26 cellular contexts compared by ENCODE assay signal in the genomic region with DNA sequence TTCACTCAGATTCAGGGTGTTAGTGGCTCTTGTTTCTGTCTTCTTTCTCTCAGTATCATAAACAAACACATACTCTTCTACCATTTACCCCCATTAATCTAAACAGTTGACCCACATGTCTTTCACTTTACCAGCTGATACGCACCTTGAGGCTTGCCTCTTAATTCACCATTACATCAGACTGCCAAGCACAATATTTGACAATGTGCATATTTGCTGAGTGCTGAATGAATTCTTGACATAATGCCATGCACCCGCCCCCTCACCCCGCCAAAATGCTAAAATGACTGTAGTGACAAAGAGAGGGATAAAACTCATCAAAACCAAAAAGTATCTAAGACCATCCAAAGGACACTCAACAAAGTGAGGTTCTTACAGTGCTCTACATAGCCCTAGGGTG. TPM values are rescaled to one million over a fixed set of nuclear protein-coding genes. Genes with fewer than 3 reads are reported as not detected.
DNase-seq lines count a peak whose midpoint lies in the region; ATAC-seq lines count a peak whose summit lies in the region.
"Had no signal": no experiment of that assay in that cellular context is flagged by ENCODE, and none has a peak within 500 bp of the region (broad histone marks: within the 10 kb centered on the region; RNA-seq: fewer than 3 reads in every experiment).

No MANE protein-coding gene starts in this region.

- H3K27me3 Mint-ChIP-seq in activated CD4-positive, alpha-beta memory T cell treated with anti-CD3 and anti-CD28 coated beads for 36 hours = no peaks in the 10 kb centered on the region
- H3K27me3 Mint-ChIP-seq in activated CD4-positive, alpha-beta memory T cell treated with anti-CD3 and anti-CD28 coated beads, Interleukin-2, amount 10 ng/mL, durations not matched to agents 7 days and 5 days = no peaks in the 10 kb centered on the region
- H3K27me3 Mint-ChIP-seq in central memory CD8-positive, alpha-beta T cell = no peaks in the 10 kb centered on the region

- peaks cover 30% of the 10 kb centered on the region for H3K36me3 Mint-ChIP-seq in activated CD4-positive, alpha-beta memory T cell treated with anti-CD3 and anti-CD28 coated beads for 36 hours
- H3K36me3 Mint-ChIP-seq in activated CD4-positive, alpha-beta memory T cell treated with anti-CD3 and anti-CD28 coated beads, Interleukin-2, amount 10 ng/mL, durations not matched to agents 7 days and 5 days (ENCODE audit: low read depth) = peaks cover 36% of the 10 kb centered on the region
- H3K36me3 Mint-ChIP-seq in central memory CD8-positive, alpha-beta T cell (ENCODE audit: insufficient read depth) = peaks cover 27% of the 10 kb centered on the region

- CTCF ChIA-PET in activated CD4-positive, alpha-beta memory T cell treated with anti-CD3 and anti-CD28 coated beads for 36 hours (lab: Charles Lee) = interaction anchor here (1.2 kb wide), 1 partner anchor 78 kb away, joined by 3 read pairs; no protein-coding TSS in a partner anchor
- CTCF ChIA-PET in activated CD4-positive, alpha-beta memory T cell treated with anti-CD3 and anti-CD28 coated beads, Interleukin-2, amount 10 ng/mL, durations not matched to agents 7 days and 5 days (lab: Charles Lee) = no interaction called here

- H3K9me3 Mint-ChIP-seq in activated CD4-positive, alpha-beta memory T cell treated with anti-CD3 and anti-CD28 coated beads for 36 hours = no peaks in the 10 kb centered on the region
- no peaks in the 10 kb centered on the region for H3K9me3 Mint-ChIP-seq in activated CD4-positive, alpha-beta memory T cell treated with anti-CD3 and anti-CD28 coated beads, Interleukin-2, amount 10 ng/mL, durations not matched to agents 7 days and 5 days
- H3K9me3 Mint-ChIP-seq in central memory CD8-positive, alpha-beta T cell = no peaks in the 10 kb centered on the region
- H3K9me3 Mint-ChIP-seq: H9, neural crest cell had no signal

- ATAC-seq in central memory CD8-positive, alpha-beta T cell (replicated peaks; ENCODE audit: extremely low read depth, poor library complexity, severe bottlenecking) = no peak
- no peak for ATAC-seq in GM19035 (IDR thresholded peaks at IDR 0.05; ENCODE audit: unreplicated experiment)
- ATAC-seq: A549, Right ventricle myocardium inferior had no signal

- intact Hi-C loops in activated CD4-positive, alpha-beta memory T cell treated with anti-CD3 and anti-CD28 coated beads for 36 hours (cut with micrococcal nuclease) = loop anchor here (5.0 kb wide), 1 partner anchor 59 kb away; no protein-coding TSS in a partner anchor

- DNase-seq in activated CD4-positive, alpha-beta memory T cell treated with anti-CD3 and anti-CD28 coated beads for 36 hours = peak; percentile 16
- DNase-seq in activated CD4-positive, alpha-beta memory T cell treated with anti-CD3 and anti-CD28 coated beads, Interleukin-2, amount 10 ng/mL, durations not matched to agents 7 days and 5 days = no peak
- DNase-seq in EL (peak; percentile 2), putamen (ENCODE audit: low spot score) (peak; percentile 4), GF-D8 (lab: John Stamatoyannopoulos, UW) (no peak)
- DNase-seq in central memory CD8-positive, alpha-beta T cell (ENCODE audit: low spot score in 2 of 2) = no peak
- DNase-seq in activated CD8-positive, alpha-beta memory T cell treated with anti-CD3 and anti-CD28 coated beads, Interleukin-2, amount 50 U/mL, for 48 hours = no peak
- DNase-seq: activated naive CD4-positive, alpha-beta T cell treated with Interleukin-2 at 50 U/mL for 16 hours; activated T-cell treated with anti-CD3 and anti-CD28 coated beads, Interleukin-2, amount 50 U/mL, for 1 hour; amniotic stem cell; BE2C; dermis blood vessel endothelial cell; DMS79 treated with DMSO at 0.1 percent for 48 hours; glutamatergic neuron; H9; lower lobe of right lung; NCI-H1092 treated with DMSO at 0.1 percent for 48 hours; NCI-H2081 treated with DMSO at 0.1 percent for 48 hours; posterior cingulate gyrus; sigmoid colon; substantia nigra; T-helper 9 cell had no signal

- POLR2A ChIA-PET in activated CD4-positive, alpha-beta memory T cell treated with anti-CD3 and anti-CD28 coated beads for 36 hours (lab: Charles Lee) = no interaction called here
- POLR2A ChIA-PET in activated CD4-positive, alpha-beta memory T cell treated with anti-CD3 and anti-CD28 coated beads, Interleukin-2, amount 10 ng/mL, durations not matched to agents 7 days and 5 days (lab: Charles Lee) = no interaction called here

- H3K4me1 Mint-ChIP-seq in activated CD4-positive, alpha-beta memory T cell treated with anti-CD3 and anti-CD28 coated beads for 36 hours (ENCODE audit: low read depth) = no peaks in the 10 kb centered on the region
- no peaks in the 10 kb centered on the region for H3K4me1 Mint-ChIP-seq in activated CD4-positive, alpha-beta memory T cell treated with anti-CD3 and anti-CD28 coated beads, Interleukin-2, amount 10 ng/mL, durations not matched to agents 7 days and 5 days
- no peaks in the 10 kb centered on the region for H3K4me1 Mint-ChIP-seq in central memory CD8-positive, alpha-beta T cell
- H3K4me1 Mint-ChIP-seq: H9, neural crest cell had no signal

- H3K4me3 Mint-ChIP-seq in activated CD4-positive, alpha-beta memory T cell treated with anti-CD3 and anti-CD28 coated beads for 36 hours = no peak overlapping the region
- H3K4me3 Mint-ChIP-seq in activated CD4-positive, alpha-beta memory T cell treated with anti-CD3 and anti-CD28 coated beads, Interleukin-2, amount 10 ng/mL, durations not matched to agents 7 days and 5 days = no peak overlapping the region
- H3K4me3 Mint-ChIP-seq in central memory CD8-positive, alpha-beta T cell = no peak overlapping the region
- H3K4me3 Mint-ChIP-seq: H9, neural crest cell had no signal

- no peak overlapping the region for H3K27ac Mint-ChIP-seq in activated CD4-positive, alpha-beta memory T cell treated with anti-CD3 and anti-CD28 coated beads for 36 hours
- H3K27ac Mint-ChIP-seq in activated CD4-positive, alpha-beta memory T cell treated with anti-CD3 and anti-CD28 coated beads, Interleukin-2, amount 10 ng/mL, durations not matched to agents 7 days and 5 days = no peak overlapping the region
- H3K27ac Mint-ChIP-seq in central memory CD8-positive, alpha-beta T cell (ENCODE audit: low read depth) = peak overlapping the region; percentile 84
- H3K27ac Mint-ChIP-seq: H9 had no signal

RNA-seq across cellular contexts. Expression of gene NGLY1, which starts 57.4 kb away (rescaled TPM):
- 10 to 100 TPM; 51.5 to 56.7 TPM for total RNA-seq in activated CD4-positive, alpha-beta memory T cell treated with anti-CD3 and anti-CD28 coated beads for 36 hours
- total RNA-seq in activated CD4-positive, alpha-beta memory T cell treated with anti-CD3 and anti-CD28 coated beads, Interleukin-2, amount 10 ng/mL, durations not matched to agents 7 days and 5 days = 10 to 100 TPM; 56.4 to 61.2 TPM

Comparison
In these comparisons a context has a peak if more than half of its experiments do, and no peak if none do; other contexts are left out.
1. DNase-seq: peak in activated CD4-positive, alpha-beta memory T cell treated with anti-CD3 and anti-CD28 coated beads for 36 hours (single experiment), EL (single experiment) and putamen (single experiment); none in activated CD4-positive, alpha-beta memory T cell treated with anti-CD3 and anti-CD28 coated beads, Interleukin-2, amount 10 ng/mL, durations not matched to agents 7 days and 5 days (single experiment), central memory CD8-positive, alpha-beta T cell (0 of 2), activated CD8-positive, alpha-beta memory T cell treated with anti-CD3 and anti-CD28 coated beads, Interleukin-2, amount 50 U/mL, for 48 hours (single experiment) and GF-D8 (single experiment).